8 cellular contexts compared by ENCODE assay signal in the genomic region with DNA sequence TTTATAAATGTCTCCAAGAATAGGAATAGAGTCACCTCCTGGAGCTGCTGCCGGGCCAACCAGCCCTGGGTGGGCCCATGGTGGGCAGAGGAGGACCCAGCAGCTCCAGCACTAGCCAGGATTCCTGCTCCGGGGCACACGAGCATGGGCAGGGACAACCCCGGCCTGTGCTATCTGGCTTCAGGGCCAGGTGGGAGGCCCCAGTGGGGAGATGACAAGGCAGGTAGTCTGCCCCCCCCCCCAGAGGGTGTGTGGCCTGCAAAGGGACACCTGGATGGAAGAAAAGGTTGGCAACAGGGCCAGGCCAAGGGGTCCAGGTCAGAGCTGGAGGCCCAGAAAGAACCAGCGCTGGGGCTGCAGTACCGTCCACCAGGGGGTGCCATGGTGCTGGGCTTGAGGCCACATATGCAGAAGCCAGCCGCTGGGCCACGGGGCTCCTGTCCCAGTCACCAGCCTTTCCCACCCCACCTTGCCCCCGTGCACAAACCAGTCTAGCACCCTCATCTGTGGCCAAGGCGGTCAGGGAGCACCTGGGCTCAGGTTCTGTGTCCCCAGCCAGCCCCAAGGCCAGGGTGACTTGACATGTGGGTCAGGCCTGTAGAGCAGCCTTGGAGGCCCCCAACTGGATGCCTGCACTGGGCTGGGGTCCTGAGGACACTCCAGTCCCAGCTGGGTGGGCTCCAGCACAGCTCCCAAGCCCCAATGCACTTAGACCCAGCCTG. TPM values are rescaled to one million over a fixed set of nuclear protein-coding genes. Genes with fewer than 3 reads are reported as not detected.
DNase-seq lines count a peak whose midpoint lies in the region; ATAC-seq and TF ChIP-seq lines count a peak whose summit lies in the region.

No MANE protein-coding gene starts in this region.

- intact Hi-C loops in Caco-2 (cut with micrococcal nuclease; ENCODE audit: unreplicated experiment) = loop anchor here (1.0 to 5.0 kb wide), 2 partner anchors 115 to 227 kb away; no protein-coding TSS in a partner anchor
- intact Hi-C loops in Right ventricle myocardium inferior (cut with DNase I) = loop anchor here (1.0 to 10.0 kb wide), 4 partner anchors 108 to 590 kb away; no protein-coding TSS in a partner anchor
- intact Hi-C loops in posterior vena cava (cut with DNase I) = loop anchor here (2.0 to 10.0 kb wide), 4 partner anchors 110 to 590 kb away; partner anchors contain the start of gene CDKN1C (in 1 of the 2)
- intact Hi-C loops in transverse colon (cut with DNase I; ENCODE audit: low total_unique reads) = loop anchor here (2.0 kb wide), 1 partner anchor 116 kb away; no protein-coding TSS in a partner anchor

- TF ChIP-seq POLR2A in transverse colon (IDR thresholded peaks at IDR 0.05) = no peak

- TF ChIP-seq EP300 in transverse colon (IDR thresholded peaks at IDR 0.05; ENCODE audit: low read depth) = no peak

- WGBS in transverse colon (ENCODE audit: low coverage in 1 of 2), 2 donors = 0 to 21% methylated on average over 1 to 9 of the region's 10 CpGs

- BruUV-seq in Caco-2 (replicated peaks; lab: Mats Ljungman, UMichigan) = no TSS peak

- no peak overlapping the region for H3K4me3 ChIP-seq in Caco-2 (ENCODE audit: low read depth, low read length)
- no peak overlapping the region for H3K4me3 ChIP-seq in transverse colon

- peak; percentile 89 to 95 for TF ChIP-seq CTCF in Caco-2 (IDR thresholded peaks at IDR 0.05; ENCODE audit: insufficient read depth in 1 of 2, low read depth in 1 of 2, low read length in 1 of 2, severe bottlenecking in 1 of 2, unreplicated experiment in 1 of 2)
- TF ChIP-seq CTCF in transverse colon (IDR thresholded peaks at IDR 0.05) = peak; percentile 87 to 97 (median 94)

- ATAC-seq in Right ventricle myocardium inferior = peak; percentile 34
- no peak for ATAC-seq in HG03354 (IDR thresholded peaks at IDR 0.05; ENCODE audit: poor library complexity, severe bottlenecking, unreplicated experiment)

- H3K27ac Mint-ChIP-seq in Caco-2 (ENCODE audit: unreplicated experiment) = no peak overlapping the region
- H3K27ac Mint-ChIP-seq in activated naive CD8-positive, alpha-beta T cell = peak overlapping the region; percentile 46

- no peaks in the 10 kb centered on the region for H3K27me3 ChIP-seq in Caco-2 (replicated peaks; ENCODE audit: control insufficient read depth, insufficient read depth, low read length)
- no peaks in the 10 kb centered on the region for H3K27me3 ChIP-seq in transverse colon

- peaks cover 44% of the 10 kb centered on the region for H3K4me1 ChIP-seq in Caco-2
- peaks cover 16 to 54% (median 29%) of the 10 kb centered on the region in 4 donors for H3K4me1 ChIP-seq in transverse colon

- no peaks in the 10 kb centered on the region for H3K9me3 ChIP-seq in Caco-2
- no peaks in the 10 kb centered on the region for H3K9me3 ChIP-seq in transverse colon

- CTCF ChIA-PET in Caco-2 (lab: Charles Lee) = interaction anchor here (0.6 to 9.8 kb wide), 23 partner anchors 11 to 1291 kb away, joined by 3 to 128 read pairs (median 3); partner anchors contain the start of gene TSSC4

- no peaks in the 10 kb centered on the region for H3K9me3 Mint-ChIP-seq in Caco-2 (ENCODE audit: unreplicated experiment)
- no peaks in the 10 kb centered on the region for H3K9me3 Mint-ChIP-seq in activated naive CD8-positive, alpha-beta T cell (ENCODE audit: low read depth)

- H3K36me3 Mint-ChIP-seq in Caco-2 (ENCODE audit: insufficient read depth, unreplicated experiment) = no peaks in the 10 kb centered on the region
- no peaks in the 10 kb centered on the region for H3K36me3 Mint-ChIP-seq in activated naive CD8-positive, alpha-beta T cell

- in situ Hi-C loops in transverse colon (cut with MboI; ENCODE audit: low pct_ligation_motif_present in 1 of 4, low pct_unique_long_range_greater_than_20kb in 1 of 4, low sequenced_read_pairs in 3 of 4) = loop anchor here in 1 of 4 donors (25.0 kb wide), 1 partner anchor 582 kb away; the partner anchor contains the start of gene CDKN1C

- H3K4me3 Mint-ChIP-seq in Caco-2 (ENCODE audit: unreplicated experiment) = no peak overlapping the region
- H3K4me3 Mint-ChIP-seq in activated naive CD8-positive, alpha-beta T cell = peak overlapping the region; percentile 72

- peak overlapping the region; percentile 84 to 94 (median 88) for H3K27ac ChIP-seq in transverse colon

- DNase-seq in Caco-2 = peak; percentile 84 to 89
- DNase-seq in HuH-7.5 (ENCODE audit: low spot score) = peak; percentile 68
- DNase-seq in SKM-1 (lab: John Stamatoyannopoulos, UW; ENCODE audit: unreplicated experiment) = peak; percentile 45
- DNase-seq in Right ventricle myocardium inferior (ENCODE audit: missing footprints) = peak; percentile 95
- DNase-seq in posterior vena cava (ENCODE audit: low spot score) = peak; percentile 95
- DNase-seq in transverse colon = peak; percentile 88

- H3K36me3 ChIP-seq in Caco-2 (ENCODE audit: control insufficient read depth, insufficient read depth, low read length) = no peaks in the 10 kb centered on the region
- no peaks in the 10 kb centered on the region for H3K36me3 ChIP-seq in transverse colon

- no peaks in the 10 kb centered on the region for H3K4me1 Mint-ChIP-seq in Caco-2 (ENCODE audit: low read depth, unreplicated experiment)
- peaks cover 51% of the 10 kb centered on the region for H3K4me1 Mint-ChIP-seq in activated naive CD8-positive, alpha-beta T cell (ENCODE audit: low read depth)

- no peaks in the 10 kb centered on the region for H3K27me3 Mint-ChIP-seq in Caco-2 (ENCODE audit: insufficient read depth, unreplicated experiment)
- no peaks in the 10 kb centered on the region for H3K27me3 Mint-ChIP-seq in activated naive CD8-positive, alpha-beta T cell

- POLR2A ChIA-PET in Caco-2 (lab: Charles Lee) = interaction anchor here (0.6 to 0.9 kb wide), 4 partner anchors 72 to 116 kb away, joined by 3 to 8 read pairs (median 5); partner anchors contain the start of gene TSSC4

RNA-seq across cellular contexts. Expression of gene TSPAN32, which starts 3.5 kb away (rescaled TPM):
- total RNA-seq in Caco-2 (2022) (0.97 and 1.2 TPM in 2 replicates), Right ventricle myocardium inferior (15.0 TPM), posterior vena cava (1 to 10 TPM in 1 of 2 donors, under 1 TPM in 1; 0.76 to 3.6 TPM), transverse colon (under 1 TPM in 2 of 4 donors, not detected in 2; 0.16 to 0.96 TPM)

RNA-seq across cellular contexts. Expression of gene C11orf21, which starts 3.6 kb away (rescaled TPM):
- total RNA-seq in Caco-2 (2022) = 0.09 and 0.21 TPM in 2 replicates
- 47.1 TPM for total RNA-seq in Right ventricle myocardium inferior
- total RNA-seq in posterior vena cava = 1 to 10 TPM; 1.3 to 1.8 TPM
- total RNA-seq in transverse colon = under 1 TPM in 1 of 4 donors, not detected in 3; 0.27 TPM

RNA-seq across cellular contexts. Expression of gene ASCL2, which starts 34.9 kb away (rescaled TPM):
- total RNA-seq in Caco-2 (2022) = 26.6 and 32.5 TPM in 2 replicates
- total RNA-seq in Right ventricle myocardium inferior = 0.24 TPM
- total RNA-seq in posterior vena cava = under 1 TPM; 0.43 to 0.69 TPM
- total RNA-seq in transverse colon = 10 to 100 TPM in 1 of 4 donors, 1 to 10 TPM in 2, not detected in 1; 2.3 to 14.7 (median 3.0) TPM

Comparison
In these comparisons a context has a peak if more than half of its experiments do, and no peak if none do; other contexts are left out.
1. DNase-seq: peak in every context shown above with its lines; median percentile 95 in Right ventricle myocardium inferior; 95 in posterior vena cava; 88 in transverse colon; 86 in Caco-2; 68 in HuH-7.5; 45 in SKM-1.
2. RNA of gene C11orf21, which starts 3.6 kb away (total RNA-seq): 47.1 TPM in Right ventricle myocardium inferior (single experiment); 1.3 to 1.8 TPM in posterior vena cava, 0.27 TPM in transverse colon and 0.09 to 0.21 TPM in Caco-2; every median in the first group is over 10 times any median in the second.